In genomic region chr22:49825944-49826602, GRCh38 we compare ENCODE assay signal across 8 cellular contexts. TPM values are rescaled to one million over a fixed set of nuclear protein-coding genes. Genes with fewer than 3 reads are reported as not detected.
DNase-seq lines count a peak whose midpoint lies in the region; ATAC-seq and TF ChIP-seq lines count a peak whose summit lies in the region.

No MANE protein-coding gene starts in this region.

- TF ChIP-seq POLR2A in vagina (IDR thresholded peaks at IDR 0.05), result no peak

- peak overlapping the region; percentile 61 for H3K9ac ChIP-seq in parathyroid adenoma

- no peak for ATAC-seq in GM18870 (IDR thresholded peaks at IDR 0.05; ENCODE audit: unreplicated experiment)

- H2AFZ ChIP-seq in parathyroid adenoma, result no peak overlapping the region

- H3K4me3 ChIP-seq in esophagus (ENCODE audit: low read depth in 1 of 2, low read length in 2 of 2), result peak overlapping the region; percentile 82 to 88
- H3K4me3 ChIP-seq in parathyroid adenoma (ENCODE audit: low read depth, low read length), result peak overlapping the region; percentile 86
- H3K4me3 ChIP-seq in vagina, result peak overlapping the region; percentile 77 to 86

- H3K27ac ChIP-seq in esophagus (ENCODE audit: low read depth in 2 of 2, low read length in 1 of 2) (peak overlapping the region; percentile 90 to 96), parathyroid adenoma (no peak overlapping the region), vagina (peak overlapping the region; percentile 88)

- TF ChIP-seq CTCF in parathyroid adenoma (IDR thresholded peaks at IDR 0.05) (no peak), vagina (IDR thresholded peaks at IDR 0.05) (no peak)

- intact Hi-C loops in vagina (cut with DNase I), result no loop called here

- H3K9me3 ChIP-seq in esophagus (ENCODE audit: control insufficient read depth in 2 of 2, insufficient read depth in 1 of 2, low read depth in 1 of 2, low read length in 1 of 2) (no peaks in the 10 kb centered on the region), parathyroid adenoma (ENCODE audit: control insufficient read depth, low read length) (no peaks in the 10 kb centered on the region), vagina (no peaks in the 10 kb centered on the region)

- DNase-seq in DMS53 (lab: John Stamatoyannopoulos, UW) (peak; percentile 24), DMS53 treated with DMSO at 0.1 percent for 48 hours (lab: John Stamatoyannopoulos, UW; ENCODE audit: unreplicated experiment) (no peak), vagina (ENCODE audit: extremely low spot score in 2 of 2) (no peak), NCI-H2171 (lab: John Stamatoyannopoulos, UW) (no peak)
- DNase-seq in activated CD8-positive, alpha-beta memory T cell treated with anti-CD3 and anti-CD28 coated beads for 48 hours (ENCODE audit: low read depth in 2 of 3, low spot score in 2 of 3), result peak; percentile 45 to 51 (median 46)

- peaks cover 4 to 27% of the 10 kb centered on the region in 2 donors for H3K4me1 ChIP-seq in esophagus (ENCODE audit: control insufficient read depth in 2 of 2, insufficient read depth in 2 of 2, low read length in 1 of 2)
- H3K4me1 ChIP-seq in parathyroid adenoma, result no peaks in the 10 kb centered on the region
- peaks cover 64% of the 10 kb centered on the region for H3K4me1 ChIP-seq in vagina

- peak overlapping the region; percentile 95 for H3K4me2 ChIP-seq in parathyroid adenoma (ENCODE audit: low read length)

- H3K79me2 ChIP-seq in parathyroid adenoma, result peaks cover 44% of the 10 kb centered on the region

- 12 to 14% methylated on average over 31 of the region's 31 CpGs for WGBS in esophagus, 2 donors

- H3K36me3 ChIP-seq in esophagus (ENCODE audit: control insufficient read depth in 2 of 2, insufficient read depth in 2 of 2, low read length in 1 of 2) (peaks cover 12 to 35% of the 10 kb centered on the region in 2 donors), parathyroid adenoma (ENCODE audit: control insufficient read depth, insufficient read depth, low read length) (no peaks in the 10 kb centered on the region), vagina (peaks cover 0 to 29% of the 10 kb centered on the region in 2 donors)

- H3K27me3 ChIP-seq in esophagus (ENCODE audit: control insufficient read depth in 1 of 2, insufficient read depth in 2 of 2, low read length in 2 of 2), result no peaks in the 10 kb centered on the region
- no peaks in the 10 kb centered on the region for H3K27me3 ChIP-seq in parathyroid adenoma (ENCODE audit: control insufficient read depth, insufficient read depth, low read length)
- no peaks in the 10 kb centered on the region for H3K27me3 ChIP-seq in vagina

RNA-seq across cellular contexts. Expression of gene BRD1, which starts 1.6 kb away (rescaled TPM):
- 10 to 100 TPM; 17.7 to 23.5 TPM for polyA plus RNA-seq in esophagus
- total RNA-seq in vagina, result 35.1 TPM

RNA-seq across cellular contexts. Expression of gene ZBED4, which starts 27.6 kb away (rescaled TPM):
- 1 to 10 TPM; 4.7 to 4.9 TPM for polyA plus RNA-seq in esophagus
- 9.1 TPM for total RNA-seq in vagina

Comparison
In these comparisons a context has a peak if more than half of its experiments do, and no peak if none do; other contexts are left out.
1. DNase-seq: peak in DMS53 (single experiment) and activated CD8-positive, alpha-beta memory T cell treated with anti-CD3 and anti-CD28 coated beads for 48 hours (3 of 3); none in DMS53 treated with DMSO at 0.1 percent for 48 hours (single experiment), vagina (0 of 2) and NCI-H2171 (single experiment).
2. Peak in every context shown above with its lines, with median percentiles within 50 percentile points of each other: H3K4me3 ChIP-seq.